1 cellular context compared by ENCODE assay signal in the genomic region with DNA sequence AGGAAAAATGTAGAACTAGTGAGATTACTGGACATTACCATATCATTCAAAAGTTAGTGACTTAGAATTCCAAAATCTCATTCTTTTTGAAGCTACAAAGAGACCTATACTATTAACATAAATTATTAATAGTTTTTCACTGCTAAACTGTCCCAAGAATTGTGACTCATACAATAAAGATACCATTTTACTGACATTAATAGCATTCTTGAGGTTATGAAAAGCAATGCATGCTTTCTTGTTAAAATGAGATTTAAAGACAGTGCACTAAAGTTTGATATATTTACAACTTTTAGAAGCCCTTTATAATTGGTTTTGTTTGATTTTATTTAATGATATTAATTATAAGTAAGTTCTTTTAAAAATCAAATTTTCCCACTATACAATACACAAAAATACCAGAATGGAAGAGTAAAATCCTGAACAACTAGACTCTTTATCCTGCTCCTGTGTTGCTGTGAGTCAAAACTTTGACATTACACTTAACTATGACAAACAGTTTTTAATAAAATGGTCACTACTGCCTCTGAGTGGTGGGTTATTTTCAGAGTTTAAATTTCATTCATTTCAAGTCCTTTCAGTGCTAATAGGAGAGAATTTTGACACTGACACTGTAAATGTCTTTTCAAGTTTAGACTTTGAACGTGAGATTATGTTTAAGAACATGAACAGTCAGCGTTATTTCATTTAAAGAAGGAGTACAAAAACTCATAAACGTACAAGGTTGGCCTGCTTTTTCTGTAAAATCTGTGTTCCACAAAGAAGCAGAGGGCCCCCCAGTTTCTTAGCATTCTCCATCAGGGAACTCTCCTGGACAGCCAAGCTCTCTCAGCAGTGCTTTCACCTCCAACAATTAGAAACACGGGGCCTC.
TF ChIP-seq lines count a peak whose summit lies in the region.

No MANE protein-coding gene starts in this region.

TF ChIP-seq in HCT116, 20 proteins besides CTCF, POLR2A, EP300 and RAD21:
- TF ChIP-seq SP1 (IDR thresholded peaks at IDR 0.05; ENCODE audit: low read depth) = no peak
- TF ChIP-seq SIN3A (IDR thresholded peaks at IDR 0.05; ENCODE audit: low read depth) = no peak
- TF ChIP-seq CBX3 (IDR thresholded peaks at IDR 0.05; ENCODE audit: low read depth) = no peak
- TF ChIP-seq EZH2phosphoT487 (IDR thresholded peaks at IDR 0.05; ENCODE audit: borderline replicate concordance) = no peak
- TF ChIP-seq, protein P1, sequence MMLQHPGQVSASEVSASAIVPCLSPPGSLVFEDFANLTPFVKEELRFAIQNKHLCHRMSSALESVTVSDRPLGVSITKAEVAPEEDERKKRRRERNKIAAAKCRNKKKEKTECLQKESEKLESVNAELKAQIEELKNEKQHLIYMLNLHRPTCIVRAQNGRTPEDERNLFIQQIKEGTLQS (IDR thresholded peaks at IDR 0.05) = no peak
- no peak for TF ChIP-seq FOSL1 (IDR thresholded peaks at IDR 0.05; ENCODE audit: low read depth)
- TF ChIP-seq JUND (IDR thresholded peaks at IDR 0.05) = no peak
- TF ChIP-seq ZNF274 (IDR thresholded peaks at IDR 0.05; ENCODE audit: low read depth, low read length) = no peak
